ENCODE assay signal across 9 cellular contexts in the genomic region with DNA sequence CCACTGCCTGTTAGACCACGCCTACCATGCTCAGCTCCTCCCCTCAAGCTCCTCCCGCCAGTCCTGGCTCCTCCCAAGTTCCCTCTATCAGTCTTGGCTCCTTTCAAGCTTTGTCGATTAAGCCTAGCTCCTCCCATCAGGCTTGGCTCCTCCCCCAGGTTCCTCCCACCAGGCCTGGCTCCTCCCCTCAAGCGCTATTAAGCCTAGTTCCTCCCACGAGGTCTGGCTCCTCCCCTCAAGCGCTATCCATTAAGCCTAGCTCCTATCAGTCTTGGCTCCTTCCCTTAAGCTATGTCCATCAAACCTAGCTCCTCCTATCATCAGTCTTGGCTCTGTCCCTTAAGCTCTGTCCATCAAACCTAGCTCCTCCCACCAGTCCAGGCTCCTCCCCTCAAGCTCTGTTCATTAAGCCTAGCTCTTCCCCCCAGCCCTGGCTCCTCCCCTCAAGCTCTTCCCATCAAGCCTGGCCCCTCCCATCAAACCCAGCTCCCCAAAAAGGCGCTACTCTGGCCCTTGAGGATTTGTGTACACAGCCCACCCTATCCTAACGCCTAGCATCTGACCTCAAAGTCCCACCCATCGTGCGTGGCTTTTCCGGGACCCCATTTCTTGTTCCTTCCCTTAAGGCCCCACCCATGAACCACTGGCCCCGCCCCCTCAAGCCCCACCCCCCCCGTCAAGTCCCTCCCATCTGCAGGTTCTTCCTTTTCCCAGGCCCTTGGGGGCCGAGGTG. TPM values are rescaled to one million over a fixed set of nuclear protein-coding genes. Genes with fewer than 3 reads are reported as not detected.
A peak's percentile ranks its signal among the peaks of the same experiment; 100 is the strongest.
DNase-seq lines count a peak whose midpoint lies in the region; ATAC-seq and TF ChIP-seq lines count a peak whose summit lies in the region.
"Had no signal": no experiment of that assay in that cellular context is flagged by ENCODE, and none has a peak within 500 bp of the region (broad histone marks: within the 10 kb centered on the region; RNA-seq: fewer than 3 reads in every experiment).

No MANE protein-coding gene starts in this region.

- no peaks in the 10 kb centered on the region for H3K4me1 Mint-ChIP-seq in progenitor cell of endocrine pancreas (ENCODE audit: low read depth)

- H3K27me3 Mint-ChIP-seq in progenitor cell of endocrine pancreas, result no peaks in the 10 kb centered on the region

- H3K36me3 Mint-ChIP-seq in progenitor cell of endocrine pancreas (ENCODE audit: insufficient read depth), result peaks cover 17% of the 10 kb centered on the region

- H3K4me1 ChIP-seq in BE2C, result peaks cover 5% of the 10 kb centered on the region; the same call in 1 of the 2 replicates

- H3K4me3 ChIP-seq in BE2C (ENCODE audit: low read depth, low read length) (no peak overlapping the region), fibroblast of pulmonary artery (replicated peaks; ENCODE audit: low read depth, low read length) (no peak overlapping the region)

- H3K27me3 ChIP-seq in BE2C, result no peaks in the 10 kb centered on the region

- DNase-seq in BE2C (peak; percentile 93), H4 (ENCODE audit: low spot score) (peak; percentile 46), SK-MEL-5 (ENCODE audit: low read depth, low spot score) (peak; percentile 84), fibroblast of pulmonary artery (ENCODE audit: low read depth) (peak; percentile 31), DMS79 treated with DMSO at 0.1 percent for 48 hours (lab: John Stamatoyannopoulos, UW) (no peak), progenitor cell of endocrine pancreas (ENCODE audit: low spot score, unreplicated experiment) (no peak), retina (no peak)
- DNase-seq: NCI-H510A had no signal

- in situ Hi-C loops in SK-MEL-5 (cut with HindIII; ENCODE audit: low pct_unique_long_range_greater_than_20kb, low sequenced_read_pairs), result no loop called here

- H3K9me3 ChIP-seq in BE2C, result no peaks in the 10 kb centered on the region

- ATAC-seq in GM19467 (IDR thresholded peaks at IDR 0.05; ENCODE audit: unreplicated experiment), result no peak

- no peak overlapping the region for H3K27ac Mint-ChIP-seq in progenitor cell of endocrine pancreas

- TF ChIP-seq CTCF in BE2C (IDR thresholded peaks at IDR 0.05; ENCODE audit: low read depth, low read length) (no peak), fibroblast of pulmonary artery (IDR thresholded peaks at IDR 0.05; ENCODE audit: low read length, missing control alignments) (no peak), progenitor cell of endocrine pancreas (IDR thresholded peaks at IDR 0.05; ENCODE audit: unreplicated experiment) (no peak)

- no peaks in the 10 kb centered on the region for H3K9me3 Mint-ChIP-seq in progenitor cell of endocrine pancreas (ENCODE audit: low read depth)

- H3K4me3 Mint-ChIP-seq in progenitor cell of endocrine pancreas (ENCODE audit: low read depth), result no peak overlapping the region

- no peaks in the 10 kb centered on the region; the same call in 1 of the 2 replicates for H3K36me3 ChIP-seq in BE2C

RNA-seq across cellular contexts. Expression of gene CAMSAP3, which starts 10.0 kb away (rescaled TPM):
- 11.5 TPM for polyA plus RNA-seq in BE2C (2012; ENCODE audit: insufficient read depth, insufficient read length, low read depth)
- total RNA-seq in H4 (2014; rRNA removed; shearing (Covaris generic)), result 0.31 and 0.43 TPM in 2 replicates
- 0.24 and 0.48 TPM in 2 replicates for total RNA-seq in SK-MEL-5 (2014; rRNA removed; shearing (Covaris generic))
- polyA plus RNA-seq in SK-MEL-5 (2015; cell fraction: cytosol; rRNA removed), result 0.23 and 0.54 TPM in 2 replicates
- polyA plus RNA-seq in SK-MEL-5 (2015; cell fraction: nucleus; rRNA removed), result 0.53 and 0.84 TPM in 2 replicates
- total RNA-seq in progenitor cell of endocrine pancreas, result 103 and 115 TPM in 2 replicates

RNA-seq across cellular contexts. Expression of gene XAB2, which starts 23.7 kb away (rescaled TPM):
- 209 TPM for polyA plus RNA-seq in BE2C (2012; ENCODE audit: insufficient read depth, insufficient read length, low read depth)
- total RNA-seq in H4 (2014; rRNA removed; shearing (Covaris generic)), result 25.0 and 26.7 TPM in 2 replicates
- 21.5 and 25.1 TPM in 2 replicates for total RNA-seq in SK-MEL-5 (2014; rRNA removed; shearing (Covaris generic))
- 38.7 and 42.6 TPM in 2 replicates for polyA plus RNA-seq in SK-MEL-5 (2015; cell fraction: cytosol; rRNA removed)
- polyA plus RNA-seq in SK-MEL-5 (2015; cell fraction: nucleus; rRNA removed), result 74.5 and 80.9 TPM in 2 replicates
- 38.8 and 40.3 TPM in 2 replicates for total RNA-seq in progenitor cell of endocrine pancreas

RNA-seq across cellular contexts. Expression of gene PET100, which starts 23.9 kb away (rescaled TPM):
- polyA plus RNA-seq in BE2C (2012; ENCODE audit: insufficient read depth, insufficient read length, low read depth), result 283 TPM
- total RNA-seq in H4 (2014; rRNA removed; shearing (Covaris generic)), result 65.7 and 67.1 TPM in 2 replicates
- 29.4 and 31.8 TPM in 2 replicates for total RNA-seq in SK-MEL-5 (2014; rRNA removed; shearing (Covaris generic))
- polyA plus RNA-seq in SK-MEL-5 (2015; cell fraction: cytosol; rRNA removed), result 11.9 and 19.0 TPM in 2 replicates
- 5.5 and 70.7 TPM in 2 replicates for polyA plus RNA-seq in SK-MEL-5 (2015; cell fraction: nucleus; rRNA removed)
- total RNA-seq in progenitor cell of endocrine pancreas, result 150 and 184 TPM in 2 replicates

RNA-seq across cellular contexts. Expression of gene PCP2, which starts 27.9 kb away (rescaled TPM):
- polyA plus RNA-seq in BE2C (2012; ENCODE audit: insufficient read depth, insufficient read length, low read depth), result not detected
- total RNA-seq in H4 (2014; rRNA removed; shearing (Covaris generic)), result not detected in 2 replicates
- total RNA-seq in SK-MEL-5 (2014; rRNA removed; shearing (Covaris generic)), result not detected in 2 replicates
- not detected in 2 replicates for polyA plus RNA-seq in SK-MEL-5 (2015; cell fraction: cytosol; rRNA removed)
- polyA plus RNA-seq in SK-MEL-5 (2015; cell fraction: nucleus; rRNA removed), result 1.6 TPM in 1 of 2 replicates, not detected in the other
- 1.0 and 2.0 TPM in 2 replicates for total RNA-seq in progenitor cell of endocrine pancreas

RNA-seq across cellular contexts. Expression of gene STXBP2, which starts 31.3 kb away (rescaled TPM):
- polyA plus RNA-seq in BE2C (2012; ENCODE audit: insufficient read depth, insufficient read length, low read depth), result 2.0 TPM
- 2.5 and 3.1 TPM in 2 replicates for total RNA-seq in H4 (2014; rRNA removed; shearing (Covaris generic))
- 1.0 and 1.3 TPM in 2 replicates for total RNA-seq in SK-MEL-5 (2014; rRNA removed; shearing (Covaris generic))
- polyA plus RNA-seq in SK-MEL-5 (2015; cell fraction: cytosol; rRNA removed), result 7.3 and 8.6 TPM in 2 replicates
- polyA plus RNA-seq in SK-MEL-5 (2015; cell fraction: nucleus; rRNA removed), result 6.4 and 16.4 TPM in 2 replicates
- total RNA-seq in progenitor cell of endocrine pancreas, result 141 and 143 TPM in 2 replicates

Comparison
In these comparisons a context has a peak if more than half of its experiments do, and no peak if none do; other contexts are left out.
1. DNase-seq: peak in BE2C (single experiment), H4 (single experiment), SK-MEL-5 (single experiment) and fibroblast of pulmonary artery (single experiment); none in DMS79 treated with DMSO at 0.1 percent for 48 hours (single experiment), progenitor cell of endocrine pancreas (single experiment) and retina (single experiment).
2. RNA of gene CAMSAP3, which starts 10.0 kb away (total RNA-seq): 103 to 115 TPM in progenitor cell of endocrine pancreas; 0.24 to 0.48 TPM in SK-MEL-5 and 0.31 to 0.43 TPM in H4; every median in the first group is over 10 times any median in the second.